ENCODE assay signal across 9 cellular contexts in genomic region chr1:221335161-221336101, GRCh38.
DNase-seq lines count a peak whose midpoint lies in the region; ATAC-seq, FAIRE-seq and TF ChIP-seq lines count a peak whose summit lies in the region.
"Had no signal": no experiment of that assay in that cellular context is flagged by ENCODE, and none has a peak within 500 bp of the region (broad histone marks: within the 10 kb centered on the region; RNA-seq: fewer than 3 reads in every experiment).

No MANE protein-coding gene starts in this region.

- peak overlapping the region; percentile 32 to 78 (median 65) for H3K27ac ChIP-seq in tibial nerve
- peak overlapping the region in 1 of 2 donors; percentile 67 for H3K27ac ChIP-seq in small intestine (ENCODE audit: low read depth in 1 of 2, low read length in 1 of 2)
- H3K27ac ChIP-seq: neutrophil had no signal

- H3K9me3 ChIP-seq in tibial nerve (peaks cover 0 to 19% (median 3%) of the 10 kb centered on the region in 4 donors), small intestine (ENCODE audit: control insufficient read depth, low read depth) (no peaks in the 10 kb centered on the region)

- peaks cover 3 to 25% (median 8%) of the 10 kb centered on the region in 5 experiments for H3K9me3 Mint-ChIP-seq in brain

- 12 to 13% methylated on average over 5 of the region's 5 CpGs for WGBS in tibial nerve, 2 donors
- 30 to 46% (median 42%) methylated on average over 5 of the region's 5 CpGs for WGBS in small intestine, 3 donors

- H3K36me3 ChIP-seq in tibial nerve (no peaks in the 10 kb centered on the region), small intestine (ENCODE audit: control insufficient read depth in 2 of 2, insufficient read depth in 2 of 2, low read length in 2 of 2) (no peaks in the 10 kb centered on the region)
- H3K36me3 ChIP-seq: neutrophil had no signal

- no peaks in the 10 kb centered on the region for H3K36me3 Mint-ChIP-seq in brain

- no peak for TF ChIP-seq CTCF in brain (conservative IDR thresholded peaks at IDR 0.05)
- no peak for TF ChIP-seq CTCF in tibial nerve (IDR thresholded peaks at IDR 0.05)

- no peaks in the 10 kb centered on the region for H3K27me3 Mint-ChIP-seq in brain

- H3K27me3 ChIP-seq in tibial nerve = no peaks in the 10 kb centered on the region
- H3K27me3 ChIP-seq in small intestine (ENCODE audit: control insufficient read depth in 2 of 2, insufficient read depth in 2 of 2, low read length in 2 of 2) = no peaks in the 10 kb centered on the region
- H3K27me3 ChIP-seq: neutrophil had no signal

- no peak overlapping the region for H3K4me3 Mint-ChIP-seq in brain

- H3K27ac Mint-ChIP-seq in brain = peak overlapping the region in 3 of 5 experiments; percentile 30 to 38 (median 34)

- H3K4me1 ChIP-seq in tibial nerve (peaks cover 0 to 32% (median 5%) of the 10 kb centered on the region in 4 donors), small intestine (ENCODE audit: control insufficient read depth in 2 of 2, insufficient read depth in 1 of 2, low read depth in 1 of 2, low read length in 1 of 2) (no peaks in the 10 kb centered on the region)

- FAIRE-seq in small intestine (lab: Jason Lieb, UNC) = no peak

- H3K4me1 Mint-ChIP-seq in brain = peaks cover 22% of the 10 kb centered on the region

- no peak for TF ChIP-seq POLR2A in tibial nerve (IDR thresholded peaks at IDR 0.05)

- peak in 1 of 2 donors; percentile 55 for TF ChIP-seq EP300 in tibial nerve (IDR thresholded peaks at IDR 0.05)

- DNase-seq in LoVo (ENCODE audit: low spot score) (peak; percentile 73), left lobe of liver (ENCODE audit: low spot score) (no peak), tibial nerve (ENCODE audit: low spot score in 2 of 2) (peak; percentile 28 to 61), GF-D8 (lab: John Stamatoyannopoulos, UW) (no peak), small intestine (no peak)

- no peak overlapping the region for H3K4me3 ChIP-seq in tibial nerve
- no peak overlapping the region for H3K4me3 ChIP-seq in small intestine (ENCODE audit: low read depth in 1 of 2, low read length in 2 of 2)

- ATAC-seq in left lobe of liver = peak; percentile 73
- ATAC-seq in HG03378 (IDR thresholded peaks at IDR 0.05; ENCODE audit: unreplicated experiment) = no peak
- ATAC-seq in HG02884 (IDR thresholded peaks at IDR 0.05; ENCODE audit: unreplicated experiment) = no peak

Comparison
In these comparisons a context has a peak if more than half of its experiments do, and no peak if none do; other contexts are left out.
1. DNase-seq: peak in LoVo (single experiment) and tibial nerve (2 of 2); none in left lobe of liver (single experiment), GF-D8 (single experiment) and small intestine (single experiment).